In the genomic region with DNA sequence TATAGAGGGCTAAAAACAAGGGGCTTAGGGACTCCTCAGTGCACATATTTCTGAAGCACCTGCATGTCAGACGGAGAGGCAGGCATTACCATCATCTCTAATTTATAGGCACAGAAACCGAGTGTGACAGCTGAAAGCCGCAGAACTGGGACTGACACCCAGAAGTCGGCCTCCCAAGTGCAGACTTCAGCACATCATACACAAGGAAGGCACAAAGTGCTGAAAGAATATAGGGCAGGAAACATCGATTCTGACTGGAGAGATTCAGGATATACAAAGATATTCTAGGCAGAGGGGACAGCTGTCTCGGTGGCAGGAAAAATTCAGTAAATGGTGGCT, we compare ENCODE assay signal across 8 cellular contexts. TPM values are rescaled to one million over a fixed set of nuclear protein-coding genes. Genes with fewer than 3 reads are reported as not detected.
A peak's percentile ranks its signal among the peaks of the same experiment; 100 is the strongest.
DNase-seq lines count a peak whose midpoint lies in the region; ATAC-seq and TF ChIP-seq lines count a peak whose summit lies in the region.

No MANE protein-coding gene starts in this region.

- peak overlapping the region; percentile 84 for H3K4me3 Mint-ChIP-seq in activated naive CD8-positive, alpha-beta T cell treated with anti-CD3 and anti-CD28 coated beads for 36 hours

- 61 to 68% (median 65%) methylated on average over 6 of the region's 6 CpGs for WGBS in heart left ventricle, 4 donors
- no CpG with 5 or more reads among the region's 6 CpGs for WGBS in mesendoderm (ENCODE audit: extremely low coverage, insufficient coverage, low lambda C conversion rate)
- 72 to 77% methylated on average over 6 of the region's 6 CpGs for WGBS in upper lobe of left lung, 2 donors

- no peaks in the 10 kb centered on the region for H3K9me3 Mint-ChIP-seq in activated naive CD8-positive, alpha-beta T cell treated with anti-CD3 and anti-CD28 coated beads for 36 hours

- peak overlapping the region; percentile 49 for H3K9ac ChIP-seq in mesendoderm (ENCODE audit: low read length)

- no peak for TF ChIP-seq CTCF in heart left ventricle (IDR thresholded peaks at IDR 0.05)
- no peak for TF ChIP-seq CTCF in upper lobe of left lung (IDR thresholded peaks at IDR 0.05)

- H3K27me3 Mint-ChIP-seq in activated naive CD8-positive, alpha-beta T cell treated with anti-CD3 and anti-CD28 coated beads for 36 hours, result no peaks in the 10 kb centered on the region

- H3K36me3 Mint-ChIP-seq in activated naive CD8-positive, alpha-beta T cell treated with anti-CD3 and anti-CD28 coated beads for 36 hours, result peaks cover 30% of the 10 kb centered on the region

- H3K27me3 ChIP-seq in heart left ventricle (no peaks in the 10 kb centered on the region), mesendoderm (ENCODE audit: insufficient read depth, low read length, poor library complexity) (no peaks in the 10 kb centered on the region), upper lobe of left lung (no peaks in the 10 kb centered on the region)

- no peaks in the 10 kb centered on the region for H3K9me3 ChIP-seq in heart left ventricle
- no peaks in the 10 kb centered on the region for H3K9me3 ChIP-seq in upper lobe of left lung

- no peak for TF ChIP-seq POLR2A in heart left ventricle (IDR thresholded peaks at IDR 0.05)
- no peak for TF ChIP-seq POLR2A in upper lobe of left lung (IDR thresholded peaks at IDR 0.05)

- intact Hi-C loops in heart left ventricle (cut with DNase I), result loop anchor here (2.0 to 10.0 kb wide), 9 partner anchors 94 to 530 kb away; no protein-coding TSS in a partner anchor
- intact Hi-C loops in Right ventricle myocardium inferior (cut with DNase I), result loop anchor here (1.0 kb wide), 1 partner anchor 526 kb away; no protein-coding TSS in a partner anchor

- DNase-seq in heart left ventricle, result no peak
- DNase-seq in Right ventricle myocardium inferior (ENCODE audit: missing footprints), result no peak
- DNase-seq in activated naive CD8-positive, alpha-beta T cell treated with anti-CD3 and anti-CD28 coated beads for 36 hours, result no peak
- no peak for DNase-seq in mesendoderm
- DNase-seq in upper lobe of left lung, result no peak

- H3K56ac ChIP-seq in mesendoderm (ENCODE audit: low read length), result peak overlapping the region; percentile 76

- peak overlapping the region; percentile 94 for H3K27ac Mint-ChIP-seq in activated naive CD8-positive, alpha-beta T cell treated with anti-CD3 and anti-CD28 coated beads for 36 hours

- no peak overlapping the region for H2BK5ac ChIP-seq in mesendoderm (ENCODE audit: low read length)

- peaks cover 2% of the 10 kb centered on the region for H3K79me1 ChIP-seq in mesendoderm (ENCODE audit: low read length)

- H2AK5ac ChIP-seq in mesendoderm (ENCODE audit: low read length), result peak overlapping the region; percentile 64

- no peak for TF ChIP-seq EP300 in upper lobe of left lung (IDR thresholded peaks at IDR 0.05)

- no peak for ATAC-seq in heart left ventricle
- ATAC-seq in Right ventricle myocardium inferior, result no peak
- ATAC-seq in upper lobe of left lung (ENCODE audit: low FRiP score in 2 of 2), result no peak
- no peak for ATAC-seq in GM18520 (IDR thresholded peaks at IDR 0.05; ENCODE audit: unreplicated experiment)
- no peak for ATAC-seq in GM19397 (IDR thresholded peaks at IDR 0.05; ENCODE audit: unreplicated experiment)
- no peak for ATAC-seq in HG03571 (IDR thresholded peaks at IDR 0.05; ENCODE audit: unreplicated experiment)

- no peak overlapping the region for H4K8ac ChIP-seq in mesendoderm (ENCODE audit: low read depth, low read length)

- H2BK120ac ChIP-seq in mesendoderm (ENCODE audit: low read depth, low read length), result no peak overlapping the region

- H3K36me3 ChIP-seq in heart left ventricle (peaks cover 0 to 49% (median 37%) of the 10 kb centered on the region in 9 donors), mesendoderm (ENCODE audit: control insufficient read depth, insufficient read depth, low read length) (peaks cover 2% of the 10 kb centered on the region), upper lobe of left lung (peaks cover 0 to 39% (median 14%) of the 10 kb centered on the region in 4 donors)

- H3K4me1 ChIP-seq in heart left ventricle (peaks cover 0 to 32% (median 7%) of the 10 kb centered on the region in 12 donors), mesendoderm (ENCODE audit: control insufficient read depth, low read depth, low read length) (no peaks in the 10 kb centered on the region), upper lobe of left lung (peaks cover 4 to 14% (median 10%) of the 10 kb centered on the region in 4 donors)

- peak overlapping the region in 6 of 12 donors; percentile 64 to 87 (median 69) for H3K4me3 ChIP-seq in heart left ventricle
- H3K4me3 ChIP-seq in mesendoderm (ENCODE audit: low read length), result no peak overlapping the region
- H3K4me3 ChIP-seq in upper lobe of left lung, result peak overlapping the region in 1 of 4 donors; percentile 75

- no peak overlapping the region for H3K4me2 ChIP-seq in mesendoderm (ENCODE audit: low read length)

- H3K4ac ChIP-seq in mesendoderm (ENCODE audit: low read depth, low read length), result peak overlapping the region; percentile 81

- no peak overlapping the region for H2BK15ac ChIP-seq in mesendoderm (replicated peaks; ENCODE audit: low read depth)

- H4K5ac ChIP-seq in mesendoderm (ENCODE audit: low read length), result no peak overlapping the region

- no peak overlapping the region for H3K18ac ChIP-seq in mesendoderm (ENCODE audit: low read length)

- peaks cover 9% of the 10 kb centered on the region for H3K79me2 ChIP-seq in mesendoderm (ENCODE audit: control insufficient read depth, insufficient read depth, low read length)

- H3K4me1 Mint-ChIP-seq in activated naive CD8-positive, alpha-beta T cell treated with anti-CD3 and anti-CD28 coated beads for 36 hours, result peaks cover 29% of the 10 kb centered on the region

- H3K23ac ChIP-seq in mesendoderm (ENCODE audit: low read length), result no peak overlapping the region

- H3K27ac ChIP-seq in heart left ventricle, result peak overlapping the region in 11 of 12 donors; percentile 14 to 96 (median 50)
- H3K27ac ChIP-seq in mesendoderm (ENCODE audit: low read depth, low read length), result no peak overlapping the region
- H3K27ac ChIP-seq in upper lobe of left lung, result peak overlapping the region; percentile 65 to 92 (median 92)

RNA-seq across cellular contexts. Expression of a gene that starts 11.2 kb away (rescaled TPM):
- total RNA-seq in heart left ventricle, result 10 to 100 TPM; 58.3 to 94.1 (median 74.4) TPM
- polyA plus RNA-seq in heart left ventricle, result 10 to 100 TPM; 31.9 to 63.6 TPM
- 65.5 TPM for total RNA-seq in Right ventricle myocardium inferior
- 100 to 1,000 TPM; 102 TPM for total RNA-seq in activated naive CD8-positive, alpha-beta T cell treated with anti-CD3 and anti-CD28 coated beads for 36 hours
- 60.4 TPM for polyA plus RNA-seq in mesendoderm (2013, experiment 1 of 2)
- 60.5 TPM for polyA plus RNA-seq in mesendoderm (2013, experiment 2 of 2)
- total RNA-seq in upper lobe of left lung, result 10 to 100 TPM; 15.7 to 36.9 (median 34.4) TPM

RNA-seq across cellular contexts. Expression of a gene that starts 11.4 kb away (rescaled TPM):
- total RNA-seq in heart left ventricle (10 to 100 TPM in 8 of 9 donors, 1 to 10 TPM in 1; 7.3 to 21.5 (median 16.1) TPM), Right ventricle myocardium inferior (15.5 TPM), upper lobe of left lung (10 to 100 TPM in 1 of 6 donors, 1 to 10 TPM in 5; 3.1 to 17.8 (median 5.9) TPM)
- 1 to 10 TPM; 5.3 to 6.7 TPM for polyA plus RNA-seq in heart left ventricle
- 10 to 100 TPM; 14.4 to 14.9 TPM for total RNA-seq in activated naive CD8-positive, alpha-beta T cell treated with anti-CD3 and anti-CD28 coated beads for 36 hours
- 6.1 TPM for polyA plus RNA-seq in mesendoderm (2013, experiment 1 of 2)
- 6.7 TPM for polyA plus RNA-seq in mesendoderm (2013, experiment 2 of 2)
